ENCODE assay signal across 21 cellular contexts in genomic region chr9:107906074-107906473, GRCh38.
"Had no signal": no experiment of that assay in that cellular context is flagged by ENCODE, and none has a peak within 500 bp of the region (broad histone marks: within the 10 kb centered on the region; RNA-seq: fewer than 3 reads in every experiment).

No MANE protein-coding gene starts in this region.

- H3K36me3 ChIP-seq: adrenal gland, esophagus squamous epithelium, gastrocnemius medialis, thyroid gland, upper lobe of right lung, WERI-Rb-1 had no signal

- DNase-seq: activated naive CD4-positive, alpha-beta T cell; activated T-cell treated with anti-CD3 and anti-CD28 coated beads, Interleukin-2, amount 50 U/mL, for 24 hours; central memory CD4-positive, alpha-beta T cell; endodermal cell; esophagus squamous epithelium; kidney glomerular epithelial cell; mesendoderm; occipital lobe; small intestine; stimulated activated CD4-positive, alpha-beta T cell treated with anti-CD3 and anti-CD28 coated beads, Interleukin-2, amount 100 ng/mL, for 24 hours; T-helper 1 cell; thyroid gland; upper lobe of right lung; WERI-Rb-1 had no signal

- H3K4me3 Mint-ChIP-seq: activated naive CD8-positive, alpha-beta T cell; activated T-cell treated with anti-CD3 and anti-CD28 coated beads, Interleukin-2, amount 50 U/mL, for 24 hours; activated T-helper 17 cell treated with anti-CD3 and anti-CD28 coated beads, Interleukin-2, amount 50 U/mL, for 72 hours; endodermal cell; neural crest cell; stimulated activated effector memory CD8-positive, alpha-beta T cell treated with anti-CD3 and anti-CD28 coated beads, Interleukin-12 subunit alpha, Interleukin-12 subunit beta, amount 100 ng/mL, for 72 hours had no signal

- H3K27me3 ChIP-seq: adrenal gland, esophagus squamous epithelium, gastrocnemius medialis, thyroid gland, upper lobe of right lung had no signal

- H3K9me3 ChIP-seq: adrenal gland, esophagus squamous epithelium, gastrocnemius medialis, mucosa of descending colon, thyroid gland, upper lobe of right lung had no signal

- ATAC-seq: activated T-helper 17 cell treated with anti-CD3 and anti-CD28 coated beads, Interleukin-2, amount 50 U/mL, for 72 hours; mucosa of descending colon; stimulated activated effector memory CD8-positive, alpha-beta T cell treated with anti-CD3 and anti-CD28 coated beads, Interleukin-12 subunit alpha, Interleukin-12 subunit beta, amount 100 ng/mL, for 72 hours; upper lobe of right lung had no signal

- H3K4me1 Mint-ChIP-seq: activated T-helper 17 cell treated with anti-CD3 and anti-CD28 coated beads, Interleukin-2, amount 50 U/mL, for 72 hours; endodermal cell; stimulated activated effector memory CD8-positive, alpha-beta T cell treated with anti-CD3 and anti-CD28 coated beads, Interleukin-12 subunit alpha, Interleukin-12 subunit beta, amount 100 ng/mL, for 72 hours had no signal

- H3K27ac Mint-ChIP-seq: activated naive CD8-positive, alpha-beta T cell; activated T-cell treated with anti-CD3 and anti-CD28 coated beads, Interleukin-2, amount 50 U/mL, for 24 hours; activated T-helper 17 cell treated with anti-CD3 and anti-CD28 coated beads, Interleukin-2, amount 50 U/mL, for 72 hours; endodermal cell; stimulated activated effector memory CD8-positive, alpha-beta T cell treated with anti-CD3 and anti-CD28 coated beads, Interleukin-12 subunit alpha, Interleukin-12 subunit beta, amount 100 ng/mL, for 72 hours had no signal

- H3K4me1 ChIP-seq: adrenal gland, esophagus squamous epithelium, thyroid gland, upper lobe of right lung had no signal

- H3K36me3 Mint-ChIP-seq: activated naive CD8-positive, alpha-beta T cell; stimulated activated effector memory CD8-positive, alpha-beta T cell treated with anti-CD3 and anti-CD28 coated beads, Interleukin-12 subunit alpha, Interleukin-12 subunit beta, amount 100 ng/mL, for 72 hours had no signal

- H3K27me3 Mint-ChIP-seq: activated T-cell treated with anti-CD3 and anti-CD28 coated beads, Interleukin-2, amount 50 U/mL, for 24 hours; activated T-helper 17 cell treated with anti-CD3 and anti-CD28 coated beads, Interleukin-2, amount 50 U/mL, for 72 hours had no signal

- H3K27ac ChIP-seq: adrenal gland, esophagus squamous epithelium, gastrocnemius medialis, thyroid gland, upper lobe of right lung, WERI-Rb-1 had no signal

- H3K4me3 ChIP-seq: adrenal gland, esophagus squamous epithelium, gastrocnemius medialis, mucosa of descending colon, thyroid gland, upper lobe of right lung had no signal
